1 cellular context compared by ENCODE assay signal in genomic region chr5:1185652-1186350, GRCh38.
TF ChIP-seq lines count a peak whose summit lies in the region.

No MANE protein-coding gene starts in this region.

TF ChIP-seq in K562, 482 proteins besides CTCF, POLR2A, EP300 and RAD21 (continued from another document and continues in another):
- TF ChIP-seq ETV5 (CRISPR knock-in tag; IDR thresholded peaks at IDR 0.05; ENCODE audit: low read depth): peak; percentile 100
- TF ChIP-seq TCFL5 (CRISPR knock-in tag; conservative IDR thresholded peaks at IDR 0.05): peak; percentile 69; the same call in 1 of the 2 replicates
- TF ChIP-seq ZNF764 (CRISPR knock-in tag; IDR thresholded peaks at IDR 0.05; ENCODE audit: low read depth): no peak
- peak; percentile 71; the same call in 1 of the 2 replicates for TF ChIP-seq ZNF239 (CRISPR knock-in tag; IDR thresholded peaks at IDR 0.05)
- TF ChIP-seq ZNF143 (CRISPR knock-in tag; IDR thresholded peaks at IDR 0.05): no peak
- TF ChIP-seq POU5F1 (IDR thresholded peaks at IDR 0.05; ENCODE audit: borderline replicate concordance, low read depth, low read length, partially characterized antibody): no peak
- TF ChIP-seq HCFC1 (IDR thresholded peaks at IDR 0.05; ENCODE audit: low read depth, low read length): no peak; the same call in 1 of the 2 replicates
- no peak for TF ChIP-seq FIP1L1 (IDR thresholded peaks at IDR 0.05; ENCODE audit: low read depth, low read length, poor library complexity, severe bottlenecking)
- TF ChIP-seq IRF1 (CRISPR knock-in tag; IDR thresholded peaks at IDR 0.05; ENCODE audit: borderline replicate concordance): no peak
- TF ChIP-seq ZKSCAN8 (CRISPR knock-in tag; IDR thresholded peaks at IDR 0.05): peak; percentile 74; the same call in 1 of the 2 replicates
- no peak for TF ChIP-seq RFX5 (IDR thresholded peaks at IDR 0.05; ENCODE audit: low read depth, low read length)
- no peak for TF ChIP-seq FOXJ3 (CRISPR knock-in tag; IDR thresholded peaks at IDR 0.05)
- TF ChIP-seq, protein P1, sequence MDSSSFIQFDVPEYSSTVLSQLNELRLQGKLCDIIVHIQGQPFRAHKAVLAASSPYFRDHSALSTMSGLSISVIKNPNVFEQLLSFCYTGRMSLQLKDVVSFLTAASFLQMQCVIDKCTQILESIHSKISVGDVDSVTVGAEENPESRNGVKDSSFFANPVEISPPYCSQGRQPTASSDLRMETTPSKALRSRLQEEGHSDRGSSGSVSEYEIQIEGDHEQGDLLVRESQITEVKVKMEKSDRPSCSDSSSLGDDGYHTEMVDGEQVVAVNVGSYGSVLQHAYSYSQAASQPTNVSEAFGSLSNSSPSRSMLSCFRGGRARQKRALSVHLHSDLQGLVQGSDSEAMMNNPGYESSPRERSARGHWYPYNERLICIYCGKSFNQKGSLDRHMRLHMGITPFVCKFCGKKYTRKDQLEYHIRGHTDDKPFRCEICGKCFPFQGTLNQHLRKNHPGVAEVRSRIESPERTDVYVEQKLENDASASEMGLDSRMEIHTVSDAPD (CRISPR knock-in tag; IDR thresholded peaks at IDR 0.05): no peak
- TF ChIP-seq ZFP36 (IDR thresholded peaks at IDR 0.05; ENCODE audit: low read depth, low read length, partially characterized antibody): peak; percentile 53
- TF ChIP-seq, protein P2, sequence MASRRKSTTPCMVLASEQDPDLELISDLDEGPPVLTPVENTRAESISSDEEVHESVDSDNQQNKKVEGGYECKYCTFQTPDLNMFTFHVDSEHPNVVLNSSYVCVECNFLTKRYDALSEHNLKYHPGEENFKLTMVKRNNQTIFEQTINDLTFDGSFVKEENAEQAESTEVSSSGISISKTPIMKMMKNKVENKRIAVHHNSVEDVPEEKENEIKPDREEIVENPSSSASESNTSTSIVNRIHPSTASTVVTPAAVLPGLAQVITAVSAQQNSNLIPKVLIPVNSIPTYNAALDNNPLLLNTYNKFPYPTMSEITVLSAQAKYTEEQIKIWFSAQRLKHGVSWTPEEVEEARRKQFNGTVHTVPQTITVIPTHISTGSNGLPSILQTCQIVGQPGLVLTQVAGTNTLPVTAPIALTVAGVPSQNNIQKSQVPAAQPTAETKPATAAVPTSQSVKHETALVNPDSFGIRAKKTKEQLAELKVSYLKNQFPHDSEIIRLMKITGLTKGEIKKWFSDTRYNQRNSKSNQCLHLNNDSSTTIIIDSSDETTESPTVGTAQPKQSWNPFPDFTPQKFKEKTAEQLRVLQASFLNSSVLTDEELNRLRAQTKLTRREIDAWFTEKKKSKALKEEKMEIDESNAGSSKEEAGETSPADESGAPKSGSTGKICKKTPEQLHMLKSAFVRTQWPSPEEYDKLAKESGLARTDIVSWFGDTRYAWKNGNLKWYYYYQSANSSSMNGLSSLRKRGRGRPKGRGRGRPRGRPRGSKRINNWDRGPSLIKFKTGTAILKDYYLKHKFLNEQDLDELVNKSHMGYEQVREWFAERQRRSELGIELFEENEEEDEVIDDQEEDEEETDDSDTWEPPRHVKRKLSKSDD (conservative IDR thresholded peaks at IDR 0.05; ENCODE audit: low read length): no peak
- TF ChIP-seq ZFX (CRISPR knock-in tag; IDR thresholded peaks at IDR 0.05): no peak
- 0 out of 2 replicates have a peak, but pooled peaks have one; percentile 64 for TF ChIP-seq LARP7 (IDR thresholded peaks at IDR 0.05)
- TF ChIP-seq GTF2E2 (tag; IDR thresholded peaks at IDR 0.05): no peak
- no peak; the same call in 1 of the 2 replicates for TF ChIP-seq ZNF445 (CRISPR knock-in tag; IDR thresholded peaks at IDR 0.05; ENCODE audit: low read depth)
- 0 out of 2 replicates have a peak, but pooled peaks have one; percentile 18 for TF ChIP-seq THAP12 (CRISPR knock-in tag; IDR thresholded peaks at IDR 0.05)
- TF ChIP-seq POLR3G (IDR thresholded peaks at IDR 0.05; ENCODE audit: extremely low read depth, insufficient read length, insufficient replicate concordance): no peak
- no peak for TF ChIP-seq TRIM25 (IDR thresholded peaks at IDR 0.05; ENCODE audit: borderline replicate concordance)
- TF ChIP-seq FOS (IDR thresholded peaks at IDR 0.05; ENCODE audit: extremely low read depth, insufficient read length): no peak
- no peak for TF ChIP-seq MTF1 (CRISPR knock-in tag; IDR thresholded peaks at IDR 0.05; ENCODE audit: borderline replicate concordance)
- no peak for TF ChIP-seq MCM5 (IDR thresholded peaks at IDR 0.05; ENCODE audit: low read depth)
- TF ChIP-seq MYBL2 (IDR thresholded peaks at IDR 0.05; ENCODE audit: low read depth): no peak; the same call in 1 of the 2 replicates
- no peak for TF ChIP-seq MYBL2 (CRISPR knock-in tag; IDR thresholded peaks at IDR 0.05; ENCODE audit: borderline replicate concordance)
- TF ChIP-seq ZNF76 (CRISPR knock-in tag; IDR thresholded peaks at IDR 0.05; ENCODE audit: borderline replicate concordance): peak; percentile 75
- TF ChIP-seq CEBPG (CRISPR knock-in tag; IDR thresholded peaks at IDR 0.05): no peak
- no peak for TF ChIP-seq CEBPG (tag; conservative IDR thresholded peaks at IDR 0.05 in 1 of 2, IDR thresholded peaks at IDR 0.05 in 1 of 2)
- TF ChIP-seq NELFE (IDR thresholded peaks at IDR 0.05; ENCODE audit: insufficient read depth, insufficient read length): no peak
- TF ChIP-seq SIN3B (IDR thresholded peaks at IDR 0.05; ENCODE audit: low read depth): no peak
- no peak for TF ChIP-seq NR1H2 (CRISPR knock-in tag; IDR thresholded peaks at IDR 0.05)
- TF ChIP-seq ASH1L (IDR thresholded peaks at IDR 0.05; ENCODE audit: borderline replicate concordance, low read depth, partially characterized antibody): no peak
- TF ChIP-seq ZNF398 (CRISPR knock-in tag; IDR thresholded peaks at IDR 0.05): no peak
- TF ChIP-seq ZNF57 (CRISPR knock-in tag; IDR thresholded peaks at IDR 0.05): no peak
- TF ChIP-seq CCAR2 (IDR thresholded peaks at IDR 0.05; ENCODE audit: low read depth, low read length): no peak
- no peak; the same call in 1 of the 2 replicates for TF ChIP-seq ZFP91 (CRISPR knock-in tag; IDR thresholded peaks at IDR 0.05)
- no peak for TF ChIP-seq SETDB1 (IDR thresholded peaks at IDR 0.05; ENCODE audit: low read length)
- TF ChIP-seq MAFK (IDR thresholded peaks at IDR 0.05; ENCODE audit: low read length): no peak
- no peak for TF ChIP-seq BRF2 (IDR thresholded peaks at IDR 0.05; ENCODE audit: borderline replicate concordance, insufficient read depth, insufficient read length)
- peak; percentile 93 for TF ChIP-seq SMARCE1 (IDR thresholded peaks at IDR 0.05)
- peak; percentile 98 for TF ChIP-seq TCF3 (CRISPR knock-in tag; IDR thresholded peaks at IDR 0.05)
- peak; percentile 81 for TF ChIP-seq BCOR (IDR thresholded peaks at IDR 0.05)
- no peak for TF ChIP-seq FOXP1 (CRISPR knock-in tag; IDR thresholded peaks at IDR 0.05)
- TF ChIP-seq KLF16 (IDR thresholded peaks at IDR 0.05): peak; percentile 97
- TF ChIP-seq MTA1 (IDR thresholded peaks at IDR 0.05; ENCODE audit: borderline replicate concordance): peak; percentile 79
- no peak for TF ChIP-seq SFPQ (IDR thresholded peaks at IDR 0.05; ENCODE audit: low read depth, low read length)
- TF ChIP-seq, protein P3, sequence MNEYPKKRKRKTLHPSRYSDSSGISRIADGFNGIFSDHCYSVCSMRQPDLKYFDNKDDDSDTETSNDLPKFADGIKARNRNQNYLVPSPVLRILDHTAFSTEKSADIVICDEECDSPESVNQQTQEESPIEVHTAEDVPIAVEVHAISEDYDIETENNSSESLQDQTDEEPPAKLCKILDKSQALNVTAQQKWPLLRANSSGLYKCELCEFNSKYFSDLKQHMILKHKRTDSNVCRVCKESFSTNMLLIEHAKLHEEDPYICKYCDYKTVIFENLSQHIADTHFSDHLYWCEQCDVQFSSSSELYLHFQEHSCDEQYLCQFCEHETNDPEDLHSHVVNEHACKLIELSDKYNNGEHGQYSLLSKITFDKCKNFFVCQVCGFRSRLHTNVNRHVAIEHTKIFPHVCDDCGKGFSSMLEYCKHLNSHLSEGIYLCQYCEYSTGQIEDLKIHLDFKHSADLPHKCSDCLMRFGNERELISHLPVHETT (CRISPR knock-in tag; conservative IDR thresholded peaks at IDR 0.05 in 1 of 2, IDR thresholded peaks at IDR 0.05 in 1 of 2): peak in 1 of 2 experiments; percentile 89; a peak in 2 of 4 replicates
- TF ChIP-seq JUND (IDR thresholded peaks at IDR 0.05; ENCODE audit: borderline replicate concordance, low read depth, low read length): peak; percentile 89
- TF ChIP-seq JUND (tag; IDR thresholded peaks at IDR 0.05; ENCODE audit: borderline replicate concordance, low read depth, low read length): peak; percentile 89; the same call in 1 of the 3 replicates
- TF ChIP-seq ADNP (tag; IDR thresholded peaks at IDR 0.05): no peak
